ENCODE assay signal across 12 cellular contexts in the genomic region with DNA sequence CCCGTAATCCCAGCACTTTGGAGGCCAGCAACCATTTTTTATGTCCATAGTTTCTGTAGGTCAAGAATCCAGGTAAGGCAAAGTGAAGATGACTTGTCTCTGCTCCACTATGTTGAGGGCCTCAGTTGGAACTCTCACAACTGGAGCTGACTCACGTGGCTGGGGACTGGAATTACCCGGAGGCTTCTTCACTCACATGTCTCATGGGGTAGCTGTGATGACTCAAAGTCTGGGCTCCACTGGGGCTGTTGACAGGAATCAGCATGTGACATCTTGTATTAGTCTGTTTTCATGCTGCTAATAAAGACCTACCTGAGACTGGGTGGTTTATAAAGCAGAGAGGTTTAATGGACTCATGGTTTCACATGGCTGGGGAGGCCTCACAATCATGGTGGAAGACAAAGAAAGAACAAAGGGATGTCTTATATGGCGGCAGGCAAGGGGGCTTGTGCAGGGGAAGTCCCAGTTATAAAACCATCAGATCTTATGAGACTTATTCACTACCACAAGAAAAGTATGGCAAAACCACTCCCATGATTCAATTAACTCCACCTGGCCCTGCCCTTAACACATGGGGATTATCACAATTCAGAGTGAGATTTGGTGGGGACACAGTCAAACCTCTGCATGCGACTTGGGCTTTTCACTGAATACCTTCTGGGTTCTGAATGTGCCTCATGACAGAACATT. TPM values are rescaled to one million over a fixed set of nuclear protein-coding genes. Genes with fewer than 3 reads are reported as not detected.
DNase-seq lines count a peak whose midpoint lies in the region; ATAC-seq lines count a peak whose summit lies in the region.
"Had no signal": no experiment of that assay in that cellular context is flagged by ENCODE, and none has a peak within 500 bp of the region (broad histone marks: within the 10 kb centered on the region; RNA-seq: fewer than 3 reads in every experiment).

No MANE protein-coding gene starts in this region.

- H3K36me3 Mint-ChIP-seq in stimulated activated naive B cell treated with anti-CD40 and anti-IgM and Interleukin-4, amounts not matched to agents 10 μg/mL and 1 μg/mL and 100 μg/mL, for 72 hours, result no peaks in the 10 kb centered on the region
- H3K36me3 Mint-ChIP-seq: immature natural killer cell had no signal

- H3K9me3 Mint-ChIP-seq in stimulated activated naive B cell treated with anti-CD40 and anti-IgM and Interleukin-4, amounts not matched to agents 10 μg/mL and 1 μg/mL and 100 μg/mL, for 72 hours, result peaks cover 1 to 3% of the 10 kb centered on the region in 2 donors

- peak overlapping the region; percentile 53 for H3K27ac Mint-ChIP-seq in stimulated activated naive B cell treated with anti-CD40 and anti-IgM and Interleukin-4, amounts not matched to agents 10 μg/mL and 1 μg/mL and 100 μg/mL, for 72 hours
- H3K27ac Mint-ChIP-seq: immature natural killer cell had no signal

- peaks cover 0 to 4% of the 10 kb centered on the region in 2 donors for H3K27me3 Mint-ChIP-seq in stimulated activated naive B cell treated with anti-CD40 and anti-IgM and Interleukin-4, amounts not matched to agents 10 μg/mL and 1 μg/mL and 100 μg/mL, for 72 hours

- DNase-seq in activated T-cell treated with anti-CD3 and anti-CD28 coated beads for 24 hours (ENCODE audit: low read depth) (peak; percentile 16), amniotic epithelial cell (ENCODE audit: low read depth) (peak; percentile 41), HAP-1 (ENCODE audit: low spot score in 2 of 2) (no peak), mucosa of gallbladder (ENCODE audit: low spot score) (no peak), NCI-H82 (lab: John Stamatoyannopoulos, UW) (no peak)
- no peak for DNase-seq in activated T-cell treated with anti-CD3 and anti-CD28 coated beads, Interleukin-2, amount 50 U/mL, for 1 hour
- peak; percentile 17 for DNase-seq in stimulated activated naive B cell treated with anti-CD40 and anti-IgM and Interleukin-4, amounts not matched to agents 10 μg/mL and 1 μg/mL and 100 μg/mL, for 72 hours
- DNase-seq: immature natural killer cell; NCI-H510A treated with DMSO at 0.1 percent for 48 hours; stimulated activated naive CD4-positive, alpha-beta T cell; WERI-Rb-1 had no signal

- no peaks in the 10 kb centered on the region for H3K4me1 ChIP-seq in HAP-1

- H3K4me1 Mint-ChIP-seq in stimulated activated naive B cell treated with anti-CD40 and anti-IgM and Interleukin-4, amounts not matched to agents 10 μg/mL and 1 μg/mL and 100 μg/mL, for 72 hours, result peaks cover 11 to 15% of the 10 kb centered on the region in 2 donors
- H3K4me1 Mint-ChIP-seq: immature natural killer cell had no signal

- no peaks in the 10 kb centered on the region for H3K9me3 ChIP-seq in HAP-1

- no peaks in the 10 kb centered on the region for H3K27me3 ChIP-seq in HAP-1 (ENCODE audit: low read depth)

- ATAC-seq in HG02981 (IDR thresholded peaks at IDR 0.05; ENCODE audit: unreplicated experiment), result peak; percentile 71
- ATAC-seq in stimulated activated naive B cell treated with anti-CD40 and anti-IgM and Interleukin-4, amounts not matched to agents 10 μg/mL and 1 μg/mL and 100 μg/mL, for 72 hours (replicated peaks), result peak; percentile 70 to 91

- in situ Hi-C loops in HAP-1 (cut with MboI; ENCODE audit: low sequenced_read_pairs), result no loop called here

- no peak overlapping the region for H3K4me3 Mint-ChIP-seq in stimulated activated naive B cell treated with anti-CD40 and anti-IgM and Interleukin-4, amounts not matched to agents 10 μg/mL and 1 μg/mL and 100 μg/mL, for 72 hours
- H3K4me3 Mint-ChIP-seq: immature natural killer cell had no signal

- H3K36me3 ChIP-seq in HAP-1 (replicated peaks), result no peaks in the 10 kb centered on the region
- H3K36me3 ChIP-seq: WERI-Rb-1 had no signal

- H3K4me3 ChIP-seq in HAP-1, result no peak overlapping the region

RNA-seq across cellular contexts. Expression of gene PPP1R1C, which starts 7.8 kb away (rescaled TPM):
- total RNA-seq in mucosa of gallbladder, result 8.8 TPM

Comparison
In these comparisons a context has a peak if more than half of its experiments do, and no peak if none do; other contexts are left out.
1. DNase-seq: peak in activated T-cell treated with anti-CD3 and anti-CD28 coated beads for 24 hours (single experiment), amniotic epithelial cell (single experiment) and stimulated activated naive B cell treated with anti-CD40 and anti-IgM and Interleukin-4, amounts not matched to agents 10 μg/mL and 1 μg/mL and 100 μg/mL, for 72 hours (single experiment); none in activated T-cell treated with anti-CD3 and anti-CD28 coated beads, Interleukin-2, amount 50 U/mL, for 1 hour (single experiment), HAP-1 (0 of 2), mucosa of gallbladder (single experiment) and NCI-H82 (single experiment).